1 cellular context compared by ENCODE assay signal in genomic region chr12:120324841-120325417, GRCh38.
TF ChIP-seq lines count a peak whose summit lies in the region.

No MANE protein-coding gene starts in this region.

TF ChIP-seq in liver, 16 proteins besides CTCF, POLR2A, EP300 and RAD21 (continued from another document):
- TF ChIP-seq REST (IDR thresholded peaks at IDR 0.05) (peak; percentile 92), EGR1 (IDR thresholded peaks at IDR 0.05; ENCODE audit: low read depth in 2 of 2) (no peak), GABPA (IDR thresholded peaks at IDR 0.05 in 1 of 2, conservative IDR thresholded peaks at IDR 0.05 in 1 of 2) (no peak)
